In genomic region chr2:180562378-180562777, GRCh38 we compare ENCODE assay signal across 26 cellular contexts.
A peak's percentile ranks its signal among the peaks of the same experiment; 100 is the strongest.
DNase-seq lines count a peak whose midpoint lies in the region; ATAC-seq and TF ChIP-seq lines count a peak whose summit lies in the region.
"Had no signal": no experiment of that assay in that cellular context is flagged by ENCODE, and none has a peak within 500 bp of the region (broad histone marks: within the 10 kb centered on the region; RNA-seq: fewer than 3 reads in every experiment).

No MANE protein-coding gene starts in this region.

- POLR2A ChIA-PET in PC-9 (lab: Charles Lee; ENCODE audit: unreplicated experiment): interaction anchor here (0.7 kb wide), 1 partner anchor 20 kb away, joined by 4 read pairs; no protein-coding TSS in a partner anchor

- H3K4me3 ChIP-seq in GM23338: no peak overlapping the region
- H3K4me3 ChIP-seq in PC-9: no peak overlapping the region
- H3K4me3 ChIP-seq in fibroblast of the aortic adventitia (ENCODE audit: low read depth, low read length): no peak overlapping the region
- no peak overlapping the region for H3K4me3 ChIP-seq in neuronal stem cell (ENCODE audit: low read length in 2 of 2)
- H3K4me3 ChIP-seq: BLaER1, GM12878, K562, MG63, Peyer's patch had no signal

- no peak overlapping the region for H3K4ac ChIP-seq in neuronal stem cell (ENCODE audit: low read length)

- DNase-seq in GM23338 (ENCODE audit: low spot score) (no peak), PC-9 (no peak), fibroblast of the aortic adventitia (ENCODE audit: low read depth) (peak; percentile 91), neuronal stem cell (ENCODE audit: low spot score) (no peak), glomerular visceral epithelial cell (ENCODE audit: extremely low spot score) (no peak), MV-4-11 (lab: John Stamatoyannopoulos, UW) (no peak)
- DNase-seq: CD4-positive, alpha-beta T cell; COR-L47; DMS 273 treated with DMSO at 0.1 percent for 48 hours; DMS79 treated with DMSO at 0.1 percent for 48 hours; H9; HFFc6; MG63; NCI-H1092; NCI-H1436; NCI-H1930; NCI-H2227 treated with DMSO at 0.1 percent for 48 hours; NCI-H510A treated with DMSO at 0.1 percent for 48 hours; NCI-H748 treated with DMSO at 0.1 percent for 48 hours; NK-92 treated with Interleukin-12 subunit alpha and Interleukin-12 subunit beta, amount 100 ng/mL, for 24 hours; Peyer's patch had no signal

- H2BK120ac ChIP-seq in neuronal stem cell (ENCODE audit: low read depth, low read length): no peak overlapping the region

- CTCF ChIA-PET in PC-9 (lab: Charles Lee): no interaction called here

- no peak overlapping the region for H3K14ac ChIP-seq in neuronal stem cell (ENCODE audit: low read length)

- H3K79me2 ChIP-seq in GM23338 (replicated peaks; ENCODE audit: insufficient read depth) (no peaks in the 10 kb centered on the region), PC-9 (ENCODE audit: low read depth) (no peaks in the 10 kb centered on the region)

- H4K91ac ChIP-seq in neuronal stem cell (ENCODE audit: low read depth, low read length, poor library complexity): no peak overlapping the region

- no peak overlapping the region for H3K4me2 ChIP-seq in GM23338
- no peak overlapping the region for H3K4me2 ChIP-seq in PC-9
- no peak overlapping the region for H3K4me2 ChIP-seq in neuronal stem cell (ENCODE audit: insufficient read depth, low read length, poor library complexity, severe bottlenecking)
- H3K4me2 ChIP-seq: BLaER1 had no signal

- H3K4me1 ChIP-seq in GM23338 (ENCODE audit: insufficient read depth) (no peaks in the 10 kb centered on the region), PC-9 (replicated peaks; ENCODE audit: insufficient read depth) (no peaks in the 10 kb centered on the region), neuronal stem cell (ENCODE audit: control insufficient read depth in 2 of 2, insufficient read depth in 1 of 2, low read depth in 1 of 2, low read length in 2 of 2) (no peaks in the 10 kb centered on the region)
- H3K4me1 ChIP-seq: BLaER1, Peyer's patch had no signal

- H3K36me3 ChIP-seq in GM23338 (ENCODE audit: insufficient read depth) (no peaks in the 10 kb centered on the region), PC-9 (ENCODE audit: low read depth) (no peaks in the 10 kb centered on the region), neuronal stem cell (replicated peaks in 1 of 2; ENCODE audit: control insufficient read depth in 2 of 2, insufficient read depth in 2 of 2, low read length in 2 of 2) (no peaks in the 10 kb centered on the region)
- H3K36me3 ChIP-seq: BLaER1, MG63, Peyer's patch had no signal

- H2AFZ ChIP-seq in GM23338: peak overlapping the region; percentile 68
- peak overlapping the region; percentile 66 for H2AFZ ChIP-seq in PC-9
- H2AFZ ChIP-seq in neuronal stem cell (ENCODE audit: low read length): peak overlapping the region; percentile 68

- no peak overlapping the region for H2BK5ac ChIP-seq in neuronal stem cell (ENCODE audit: low read length)

- H4K8ac ChIP-seq in neuronal stem cell (ENCODE audit: low read depth, low read length): no peak overlapping the region

- H3F3A ChIP-seq in GM23338 (replicated peaks; ENCODE audit: low read depth): no peaks in the 10 kb centered on the region
- no peaks in the 10 kb centered on the region for H3F3A ChIP-seq in PC-9 (ENCODE audit: insufficient read depth, low read depth)

- no TSS peak for BruUV-seq in PC-9 (replicated peaks; lab: Mats Ljungman, UMichigan)

- no peaks in the 10 kb centered on the region for H3K9me3 Mint-ChIP-seq in GM23338
- H3K9me3 Mint-ChIP-seq: CD4-positive, alpha-beta T cell; H9; HFFc6 had no signal

- H3K18ac ChIP-seq in neuronal stem cell (ENCODE audit: low read length): no peak overlapping the region

- intact Hi-C loops in PC-9 (cut with micrococcal nuclease; ENCODE audit: unreplicated experiment): no loop called here

- ATAC-seq in GM23338: no peak
- ATAC-seq in GM21717 (IDR thresholded peaks at IDR 0.05; ENCODE audit: unreplicated experiment): no peak
- ATAC-seq: GM12878, K562, SK-N-SH treated with all-trans-retinoic acid at 6 μM for 48 hours had no signal

- H3K79me1 ChIP-seq in neuronal stem cell (ENCODE audit: low read depth, low read length): no peaks in the 10 kb centered on the region

- H2AK5ac ChIP-seq in neuronal stem cell (ENCODE audit: low read depth, low read length): no peak overlapping the region

- H3K27ac ChIP-seq in GM23338 (ENCODE audit: low read depth): no peak overlapping the region
- no peak overlapping the region for H3K27ac ChIP-seq in PC-9
- H3K27ac ChIP-seq in neuronal stem cell (replicated peaks; ENCODE audit: low read length): no peak overlapping the region
- H3K27ac ChIP-seq: BLaER1, Peyer's patch had no signal

- H3K27ac Mint-ChIP-seq in GM23338: no peak overlapping the region
- H3K27ac Mint-ChIP-seq: CD4-positive, alpha-beta T cell; H9; HFFc6 had no signal

- H4K20me1 ChIP-seq in GM23338 (replicated peaks; ENCODE audit: insufficient read depth): no peaks in the 10 kb centered on the region
- no peaks in the 10 kb centered on the region for H4K20me1 ChIP-seq in PC-9 (ENCODE audit: insufficient read depth)
- H4K20me1 ChIP-seq: BLaER1 had no signal

- no peak overlapping the region for H2BK12ac ChIP-seq in neuronal stem cell (ENCODE audit: low read length)

- no peak overlapping the region for H3K9ac ChIP-seq in neuronal stem cell (ENCODE audit: low read depth, low read length, poor library complexity)
- H3K9ac ChIP-seq: BLaER1 had no signal

- H2BK15ac ChIP-seq in neuronal stem cell (ENCODE audit: low read length): no peak overlapping the region

- H3K23ac ChIP-seq in neuronal stem cell (ENCODE audit: low read depth, low read length, poor library complexity): no peak overlapping the region

- no peak overlapping the region for H3K4me3 Mint-ChIP-seq in GM23338
- H3K4me3 Mint-ChIP-seq: CD4-positive, alpha-beta T cell; H9; HFFc6 had no signal

- TF ChIP-seq CTCF in GM23338 (conservative IDR thresholded peaks at IDR 0.05; ENCODE audit: low read depth in 2 of 2) (no peak), PC-9 (conservative IDR thresholded peaks at IDR 0.05) (no peak), fibroblast of the aortic adventitia (IDR thresholded peaks at IDR 0.05; ENCODE audit: insufficient read depth, low read length) (no peak)

- H3K9me2 ChIP-seq in GM23338 (ENCODE audit: insufficient read depth) (no peaks in the 10 kb centered on the region), PC-9 (ENCODE audit: insufficient read depth) (no peaks in the 10 kb centered on the region; the same call in 1 of the 2 replicates)

- no peaks in the 10 kb centered on the region for H3K27me3 ChIP-seq in GM23338 (ENCODE audit: insufficient read depth)
- H3K27me3 ChIP-seq in PC-9 (ENCODE audit: insufficient read depth, low read depth): no peaks in the 10 kb centered on the region
- H3K27me3 ChIP-seq in neuronal stem cell (ENCODE audit: control insufficient read depth in 3 of 3, insufficient read depth in 3 of 3, low read depth in 1 of 3, low read length in 3 of 3): no peaks in the 10 kb centered on the region
- H3K27me3 ChIP-seq: BLaER1, MG63, Peyer's patch had no signal

- no peaks in the 10 kb centered on the region for H3K27me3 Mint-ChIP-seq in GM23338 (ENCODE audit: insufficient read depth, low read depth, poor library complexity)
- H3K27me3 Mint-ChIP-seq: CD4-positive, alpha-beta T cell had no signal

- WGBS in neuronal stem cell (ENCODE audit: extremely low coverage in 2 of 2, insufficient read length in 2 of 2, insufficient replicate concordance in 1 of 2), 2 donors: no CpG with 5 or more reads among the region's 3 CpGs

- H3K9me3 ChIP-seq in PC-9 (ENCODE audit: insufficient read depth, low read depth): no peaks in the 10 kb centered on the region; the same call in none of the 2 replicates
- H3K9me3 ChIP-seq in neuronal stem cell (replicated peaks in 1 of 2; ENCODE audit: control insufficient read depth in 2 of 2, insufficient read depth in 1 of 2, low read depth in 1 of 2, low read length in 2 of 2): peaks cover 0 to 3% of the 10 kb centered on the region in 2 donors
- H3K9me3 ChIP-seq: BLaER1, MG63, Peyer's patch had no signal

- no peaks in the 10 kb centered on the region for H3K4me1 Mint-ChIP-seq in GM23338
- H3K4me1 Mint-ChIP-seq: H9 had no signal

- H3K36me3 Mint-ChIP-seq in GM23338 (ENCODE audit: low read depth): no peaks in the 10 kb centered on the region

TF ChIP-seq in GM23338, 12 proteins besides CTCF, POLR2A, EP300 and RAD21:
- no peak for TF ChIP-seq REST (IDR thresholded peaks at IDR 0.05; ENCODE audit: unreplicated experiment)
- TF ChIP-seq CREB1 (CRISPR knock-in tag; IDR thresholded peaks at IDR 0.05; ENCODE audit: low read depth): no peak
- no peak for TF ChIP-seq EZH2 (IDR thresholded peaks at IDR 0.05; ENCODE audit: low read depth, unreplicated experiment)
- TF ChIP-seq JUNB (IDR thresholded peaks at IDR 0.05; ENCODE audit: unreplicated experiment): no peak
- TF ChIP-seq ZNF114 (CRISPR knock-in tag; IDR thresholded peaks at IDR 0.05): no peak
- TF ChIP-seq STAT1 (IDR thresholded peaks at IDR 0.05; ENCODE audit: unreplicated experiment): no peak
- TF ChIP-seq EZH2phosphoT487 (IDR thresholded peaks at IDR 0.05; ENCODE audit: unreplicated experiment): no peak
